In genomic region chr6:155315516-155315871, GRCh38 we compare ENCODE assay signal across 8 cellular contexts. TPM values are rescaled to one million over a fixed set of nuclear protein-coding genes. Genes with fewer than 3 reads are reported as not detected.
A peak's percentile ranks its signal among the peaks of the same experiment; 100 is the strongest.
DNase-seq lines count a peak whose midpoint lies in the region; ATAC-seq and TF ChIP-seq lines count a peak whose summit lies in the region.

No MANE protein-coding gene starts in this region.

- H3K27me3 ChIP-seq in heart left ventricle (no peaks in the 10 kb centered on the region), upper lobe of left lung (no peaks in the 10 kb centered on the region)

- H3K36me3 Mint-ChIP-seq in activated T-helper 1 cell treated with anti-CD3 and anti-CD28 coated beads, Interleukin-12 subunit alpha, Interleukin-12 subunit beta, Interleukin-2, Interleukin-4 antibody, amounts not matched to agents 30 ng/mL and 10 ng/mL and 1 ng/mL, durations not matched to agents 14 hours and 24 hours and 36 hours (ENCODE audit: low read depth) = peaks cover 16% of the 10 kb centered on the region

- H3K27ac ChIP-seq in heart left ventricle (peak overlapping the region in 11 of 12 donors; percentile 75 to 95 (median 86)), upper lobe of left lung (peak overlapping the region in 3 of 4 donors; percentile 78 to 86 (median 86))

- H3K36me3 ChIP-seq in heart left ventricle = peaks cover 0 to 20% (median 7%) of the 10 kb centered on the region in 9 donors
- H3K36me3 ChIP-seq in upper lobe of left lung = no peaks in the 10 kb centered on the region

- peaks cover 49% of the 10 kb centered on the region for H3K4me1 Mint-ChIP-seq in activated T-helper 1 cell treated with anti-CD3 and anti-CD28 coated beads, Interleukin-12 subunit alpha, Interleukin-12 subunit beta, Interleukin-2, Interleukin-4 antibody, amounts not matched to agents 30 ng/mL and 10 ng/mL and 1 ng/mL, durations not matched to agents 14 hours and 24 hours and 36 hours (ENCODE audit: low read depth)

- H3K9me3 ChIP-seq in heart left ventricle (no peaks in the 10 kb centered on the region), upper lobe of left lung (no peaks in the 10 kb centered on the region)

- no peak for TF ChIP-seq EP300 in upper lobe of left lung (IDR thresholded peaks at IDR 0.05)

- H3K4me3 Mint-ChIP-seq in activated T-helper 1 cell treated with anti-CD3 and anti-CD28 coated beads, Interleukin-12 subunit alpha, Interleukin-12 subunit beta, Interleukin-2, Interleukin-4 antibody, amounts not matched to agents 30 ng/mL and 10 ng/mL and 1 ng/mL, durations not matched to agents 14 hours and 24 hours and 36 hours = peak overlapping the region; percentile 98

- POLR2A ChIA-PET in HEK293T (lab: Yijun Ruan, JAX) = interaction anchor here (0.6 kb wide), 3 partner anchors 28 to 1627 kb away, joined by 3 to 4 read pairs (median 3); no protein-coding TSS in a partner anchor

- H3K27me3 Mint-ChIP-seq in activated T-helper 1 cell treated with anti-CD3 and anti-CD28 coated beads, Interleukin-12 subunit alpha, Interleukin-12 subunit beta, Interleukin-2, Interleukin-4 antibody, amounts not matched to agents 30 ng/mL and 10 ng/mL and 1 ng/mL, durations not matched to agents 14 hours and 24 hours and 36 hours (ENCODE audit: insufficient read depth) = no peaks in the 10 kb centered on the region

- 10 to 32% (median 14%) methylated on average over 3 of the region's 3 CpGs for WGBS in heart left ventricle, 4 donors
- 23 to 40% methylated on average over 3 of the region's 3 CpGs for WGBS in upper lobe of left lung, 2 donors

- peak overlapping the region; percentile 97 for H3K27ac Mint-ChIP-seq in activated T-helper 1 cell treated with anti-CD3 and anti-CD28 coated beads, Interleukin-12 subunit alpha, Interleukin-12 subunit beta, Interleukin-2, Interleukin-4 antibody, amounts not matched to agents 30 ng/mL and 10 ng/mL and 1 ng/mL, durations not matched to agents 14 hours and 24 hours and 36 hours

- H3K4me1 ChIP-seq in heart left ventricle = peaks cover 0 to 30% (median 6%) of the 10 kb centered on the region in 12 donors
- peaks cover 0 to 11% (median 5%) of the 10 kb centered on the region in 4 donors for H3K4me1 ChIP-seq in upper lobe of left lung

- CTCF ChIA-PET in HEK293T (lab: Yijun Ruan, JAX) = interaction anchor here (0.6 to 1.1 kb wide), 5 partner anchors 12 to 1579 kb away, joined by 3 to 5 read pairs (median 3); no protein-coding TSS in a partner anchor

- DNase-seq in heart left ventricle (no peak), left cardiac atrium (no peak), kidney tubule cell (ENCODE audit: low spot score) (peak; percentile 19), upper lobe of left lung (no peak), inferior parietal cortex (ENCODE audit: extremely low spot score) (no peak), HEK293T (ENCODE audit: extremely low spot score) (no peak)
- DNase-seq in activated T-helper 1 cell treated with anti-CD3 and anti-CD28 coated beads, Interleukin-12 subunit alpha, Interleukin-12 subunit beta, Interleukin-2, Interleukin-4 antibody, amounts not matched to agents 30 ng/mL and 10 ng/mL and 1 ng/mL, durations not matched to agents 14 hours and 24 hours and 36 hours (ENCODE audit: low spot score) = no peak

- no peak for ATAC-seq in heart left ventricle
- ATAC-seq in left cardiac atrium = no peak
- ATAC-seq in upper lobe of left lung (ENCODE audit: low FRiP score in 2 of 2) = no peak
- ATAC-seq in GM21367 (IDR thresholded peaks at IDR 0.05; ENCODE audit: unreplicated experiment) = no peak

- H3K4me3 ChIP-seq in heart left ventricle (peak overlapping the region in 10 of 12 donors; percentile 57 to 91 (median 78)), upper lobe of left lung (peak overlapping the region in 3 of 4 donors; percentile 71 to 90 (median 84))

- intact Hi-C loops in heart left ventricle (cut with DNase I) = loop anchor here in 6 of 10 donors (5.0 to 10.0 kb wide), 3 partner anchors 131 to 141 kb away; no protein-coding TSS in a partner anchor
- intact Hi-C loops in left cardiac atrium (cut with DNase I) = no loop called here
- intact Hi-C loops in activated T-helper 1 cell treated with anti-CD3 and anti-CD28 coated beads, Interleukin-12 subunit alpha, Interleukin-12 subunit beta, Interleukin-2, Interleukin-4 antibody, amounts not matched to agents 30 ng/mL and 10 ng/mL and 1 ng/mL, durations not matched to agents 14 hours and 24 hours and 36 hours (cut with micrococcal nuclease) = loop anchor here (1.0 to 10.0 kb wide), 8 partner anchors 319 to 1959 kb away; no protein-coding TSS in a partner anchor

- no peak for TF ChIP-seq CTCF in heart left ventricle (IDR thresholded peaks at IDR 0.05)
- TF ChIP-seq CTCF in upper lobe of left lung (IDR thresholded peaks at IDR 0.05) = no peak

- no peaks in the 10 kb centered on the region for H3K9me3 Mint-ChIP-seq in activated T-helper 1 cell treated with anti-CD3 and anti-CD28 coated beads, Interleukin-12 subunit alpha, Interleukin-12 subunit beta, Interleukin-2, Interleukin-4 antibody, amounts not matched to agents 30 ng/mL and 10 ng/mL and 1 ng/mL, durations not matched to agents 14 hours and 24 hours and 36 hours

- TF ChIP-seq POLR2A in heart left ventricle (IDR thresholded peaks at IDR 0.05) (no peak), upper lobe of left lung (IDR thresholded peaks at IDR 0.05) (no peak)

TF ChIP-seq in HEK293T, 16 proteins besides CTCF, POLR2A, EP300 and RAD21:
- TF ChIP-seq FOXA1 (IDR thresholded peaks at IDR 0.05) = no peak
- TF ChIP-seq ELF4 (IDR thresholded peaks at IDR 0.05) = no peak
- TF ChIP-seq SUZ12 (IDR thresholded peaks at IDR 0.05) = no peak
- no peak for TF ChIP-seq LEF1 (IDR thresholded peaks at IDR 0.05; ENCODE audit: borderline replicate concordance)
- TF ChIP-seq NFRKB (IDR thresholded peaks at IDR 0.05) = no peak
- TF ChIP-seq FOXM1 (IDR thresholded peaks at IDR 0.05; ENCODE audit: borderline replicate concordance) = no peak
- no peak for TF ChIP-seq BHLHE40 (IDR thresholded peaks at IDR 0.05; ENCODE audit: borderline replicate concordance)
- TF ChIP-seq ARNT (IDR thresholded peaks at IDR 0.05) = no peak
- TF ChIP-seq PKNOX1 (IDR thresholded peaks at IDR 0.05) = no peak
- no peak for TF ChIP-seq SP1 (IDR thresholded peaks at IDR 0.05)
- no peak for TF ChIP-seq ZNF384 (IDR thresholded peaks at IDR 0.05)
- no peak for TF ChIP-seq TARDBP (IDR thresholded peaks at IDR 0.05)
- no peak for TF ChIP-seq L3MBTL2 (conservative IDR thresholded peaks at IDR 0.05)
- no peak for TF ChIP-seq FOXK2 (IDR thresholded peaks at IDR 0.05)
- no peak for TF ChIP-seq CTBP1 (IDR thresholded peaks at IDR 0.05; ENCODE audit: borderline replicate concordance)
- no peak for TF ChIP-seq HDGF (IDR thresholded peaks at IDR 0.05; ENCODE audit: borderline replicate concordance)

RNA-seq across cellular contexts. Expression of gene TFB1M, which starts 1.2 kb away (rescaled TPM):
- total RNA-seq in heart left ventricle (10 to 100 TPM; 11.4 to 24.5 (median 20.2) TPM), left cardiac atrium (10 to 100 TPM; 13.9 to 15.6 TPM), upper lobe of left lung (10 to 100 TPM in 5 of 6 donors, 1 to 10 TPM in 1; 4.2 to 19.6 (median 15.0) TPM)
- polyA plus RNA-seq in heart left ventricle = 10 to 100 TPM; 14.2 to 15.5 TPM
- 27.7 and 31.2 TPM in 2 replicates for total RNA-seq in activated T-helper 1 cell treated with anti-CD3 and anti-CD28 coated beads, Interleukin-12 subunit alpha, Interleukin-12 subunit beta, Interleukin-2, Interleukin-4 antibody, amounts not matched to agents 30 ng/mL and 10 ng/mL and 1 ng/mL, durations not matched to agents 14 hours and 24 hours and 36 hours

RNA-seq across cellular contexts. Expression of gene CLDN20, which starts 51.7 kb away (rescaled TPM):
- total RNA-seq in heart left ventricle (not detected), left cardiac atrium (not detected), upper lobe of left lung (not detected)
- under 1 TPM in 1 of 2 donors, not detected in 1; 0.30 TPM for polyA plus RNA-seq in heart left ventricle
- 0.29 TPM in 1 of 2 replicates, not detected in the other for total RNA-seq in activated T-helper 1 cell treated with anti-CD3 and anti-CD28 coated beads, Interleukin-12 subunit alpha, Interleukin-12 subunit beta, Interleukin-2, Interleukin-4 antibody, amounts not matched to agents 30 ng/mL and 10 ng/mL and 1 ng/mL, durations not matched to agents 14 hours and 24 hours and 36 hours

Comparison
In these comparisons a context has a peak if more than half of its experiments do, and no peak if none do; other contexts are left out.
1. intact Hi-C loops: an anchor here in heart left ventricle (5.0 to 10.0 kb wide) and activated T-helper 1 cell treated with anti-CD3 and anti-CD28 coated beads, Interleukin-12 subunit alpha, Interleukin-12 subunit beta, Interleukin-2, Interleukin-4 antibody, amounts not matched to agents 30 ng/mL and 10 ng/mL and 1 ng/mL, durations not matched to agents 14 hours and 24 hours and 36 hours (1.0 to 10.0 kb wide); none called in left cardiac atrium.